ENCODE assay signal across 18 cellular contexts in the genomic region with DNA sequence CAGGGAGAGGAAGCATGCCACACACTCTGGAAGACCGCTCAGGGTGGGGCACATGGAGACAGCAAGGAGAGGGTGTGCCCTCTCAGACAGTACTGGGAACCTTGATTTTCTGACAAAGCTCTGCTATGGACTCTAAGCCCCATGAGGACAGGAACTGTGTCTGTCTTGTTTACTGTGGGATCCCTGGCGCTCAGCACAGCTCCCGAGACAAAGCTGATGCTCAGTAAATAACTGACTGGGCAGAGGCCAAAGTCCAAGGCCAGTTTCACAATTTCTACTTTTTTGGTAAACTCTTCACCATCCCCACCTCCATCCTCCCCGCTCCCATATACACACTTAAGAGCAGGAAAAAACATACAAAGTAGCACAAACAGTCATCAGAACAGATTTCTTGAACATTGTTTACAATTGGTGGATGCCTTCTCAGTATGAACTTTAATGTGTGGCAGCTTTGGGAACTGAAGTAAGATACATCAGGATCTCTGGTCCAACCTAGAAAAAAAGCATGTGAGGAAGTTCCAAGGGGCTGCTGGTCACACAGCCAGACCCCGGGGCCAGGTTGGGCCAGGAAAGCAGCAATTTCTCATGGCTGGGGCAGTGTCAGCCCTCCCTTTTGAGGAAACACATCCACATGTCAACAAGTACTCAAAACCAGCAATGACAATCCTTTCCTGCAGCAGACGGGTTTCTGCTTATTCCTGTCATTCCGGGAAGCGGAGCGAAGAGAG. TPM values are rescaled to one million over a fixed set of nuclear protein-coding genes. Genes with fewer than 3 reads are reported as not detected.
A peak's percentile ranks its signal among the peaks of the same experiment; 100 is the strongest.
DNase-seq lines count a peak whose midpoint lies in the region; ATAC-seq and TF ChIP-seq lines count a peak whose summit lies in the region.
"Had no signal": no experiment of that assay in that cellular context is flagged by ENCODE, and none has a peak within 500 bp of the region (broad histone marks: within the 10 kb centered on the region; RNA-seq: fewer than 3 reads in every experiment).

No MANE protein-coding gene starts in this region.

- TF ChIP-seq CTCF in mucosa of descending colon (IDR thresholded peaks at IDR 0.05), result no peak
- TF ChIP-seq CTCF in GM10266 (IDR thresholded peaks at IDR 0.05; ENCODE audit: control insufficient read depth, insufficient read depth, low read depth, missing control alignments), result no peak

- intact Hi-C loops in right cardiac atrium (cut with DNase I) (loop anchor here in 3 of 4 donors (5.0 kb wide), 2 partner anchors 52 to 67 kb away; a partner anchor contains a TSS), cardiac septum (cut with DNase I) (no loop called here), mucosa of descending colon (cut with DNase I, micrococcal nuclease) (no loop called here)

- no peaks in the 10 kb centered on the region for H3K36me3 ChIP-seq in mucosa of descending colon (ENCODE audit: low read depth)

- peak in 2 of 3 donors; percentile 38 to 56 for DNase-seq in right cardiac atrium
- no peak for DNase-seq in cardiac septum (ENCODE audit: low spot score)
- DNase-seq in epithelial cell of prostate (ENCODE audit: low read depth, low spot score), result no peak
- peak in 1 of 3 donors; percentile 26 for DNase-seq in mucosa of descending colon
- DNase-seq in GM10266 (ENCODE audit: extremely low spot score), result no peak
- DNase-seq in cerebellum (ENCODE audit: low spot score), result no peak
- DNase-seq in islet precursor cell, result no peak
- DNase-seq: activated CD8-positive, alpha-beta T cell treated with anti-CD3 and anti-CD28 coated beads, Interleukin-2, amount 10 ng/mL, durations not matched to agents 7 days and 5 days; CD8-positive, alpha-beta T cell; KBM-7; midbrain; NCI-H1105; NCI-H2171; NCI-H774; occipital lobe had no signal

- no peaks in the 10 kb centered on the region for H3K27me3 ChIP-seq in right cardiac atrium (ENCODE audit: control insufficient read depth, insufficient read depth)

- 67% methylated on average over 9 of the region's 9 CpGs for WGBS in right cardiac atrium

- H3K27ac ChIP-seq in right cardiac atrium (ENCODE audit: low read length), result peak overlapping the region; percentile 37
- peak overlapping the region; percentile 52 for H3K27ac ChIP-seq in epithelial cell of prostate
- H3K27ac ChIP-seq: HL-60 had no signal

- H3K4me3 ChIP-seq in right cardiac atrium (ENCODE audit: low read length) (no peak overlapping the region), mucosa of descending colon (no peak overlapping the region)
- H3K4me3 ChIP-seq: GM12878 had no signal

- H3K4me1 ChIP-seq in right cardiac atrium (ENCODE audit: control insufficient read depth, insufficient read depth, low read length), result peaks cover 10% of the 10 kb centered on the region
- peaks cover 14% of the 10 kb centered on the region for H3K4me1 ChIP-seq in mucosa of descending colon (ENCODE audit: low read depth)

- no peak for ATAC-seq in right cardiac atrium
- ATAC-seq in mucosa of descending colon, result peak; percentile 4
- ATAC-seq in HG03095 (IDR thresholded peaks at IDR 0.05; ENCODE audit: unreplicated experiment), result no peak
- ATAC-seq: activated CD8-positive, alpha-beta T cell treated with anti-CD3 and anti-CD28 coated beads, Interleukin-2, amount 10 ng/mL, durations not matched to agents 7 days and 5 days; CD8-positive, alpha-beta T cell; GM12878 had no signal

- H3K9me3 ChIP-seq in right cardiac atrium (ENCODE audit: control insufficient read depth, low read length), result no peaks in the 10 kb centered on the region
- H3K9me3 ChIP-seq in mucosa of descending colon, result no peaks in the 10 kb centered on the region

RNA-seq across cellular contexts. Expression of a gene that starts 5.6 kb away (rescaled TPM):
- total RNA-seq in right cardiac atrium (10 to 100 TPM; 37.4 to 49.6 (median 43.8) TPM), cardiac septum (53.6 TPM), mucosa of descending colon (100 to 1,000 TPM in 1 of 3 donors, 10 to 100 TPM in 2; 87.5 to 116 (median 87.8) TPM), cerebellum (39.6 TPM)
- polyA plus RNA-seq in right cardiac atrium, result 27.7 TPM

RNA-seq across cellular contexts. Expression of a gene that starts 55.5 kb away (rescaled TPM):
- 10 to 100 TPM; 17.9 to 20.5 (median 18.8) TPM for total RNA-seq in right cardiac atrium
- 10.8 TPM for polyA plus RNA-seq in right cardiac atrium
- total RNA-seq in cardiac septum, result 23.8 TPM
- total RNA-seq in mucosa of descending colon, result 10 to 100 TPM; 36.6 to 54.8 (median 43.4) TPM
- total RNA-seq in cerebellum, result 112 TPM

Comparison
In these comparisons a context has a peak if more than half of its experiments do, and no peak if none do; other contexts are left out.
1. DNase-seq: peak in right cardiac atrium (2 of 3); none in cardiac septum (single experiment), epithelial cell of prostate (single experiment), GM10266 (single experiment), cerebellum (single experiment) and islet precursor cell (single experiment).
2. intact Hi-C loops: an anchor here in right cardiac atrium (5.0 kb wide); none called in cardiac septum and mucosa of descending colon.